In genomic region chr9:134591573-134591981, GRCh38 we compare ENCODE assay signal across 16 cellular contexts. TPM values are rescaled to one million over a fixed set of nuclear protein-coding genes. Genes with fewer than 3 reads are reported as not detected.
DNase-seq lines count a peak whose midpoint lies in the region; ATAC-seq, FAIRE-seq and TF ChIP-seq lines count a peak whose summit lies in the region.
"Had no signal": no experiment of that assay in that cellular context is flagged by ENCODE, and none has a peak within 500 bp of the region (broad histone marks: within the 10 kb centered on the region; RNA-seq: fewer than 3 reads in every experiment).

No MANE protein-coding gene starts in this region.

- FAIRE-seq in A549 (lab: Jason Lieb, UNC) = no peak

- no peak for TF ChIP-seq EP300 in A549 (IDR thresholded peaks at IDR 0.05)
- no peak for TF ChIP-seq EP300 in esophagus muscularis mucosa (IDR thresholded peaks at IDR 0.05)

- H3K36me3 ChIP-seq in esophagus muscularis mucosa = no peaks in the 10 kb centered on the region
- H3K36me3 ChIP-seq: lower lobe of right lung, thoracic aorta had no signal

- TF ChIP-seq POLR2A in A549 (IDR thresholded peaks at IDR 0.05; ENCODE audit: low read length) = no peak
- no peak for TF ChIP-seq POLR2A in esophagus muscularis mucosa (IDR thresholded peaks at IDR 0.05; ENCODE audit: low read depth)

- H3K27ac Mint-ChIP-seq in HFFc6 (peak overlapping the region; percentile 84), mesothelial cell of epicardium (peak overlapping the region; percentile 86)
- no peak overlapping the region for H3K27ac Mint-ChIP-seq in activated CD8-positive, alpha-beta T cell treated with anti-CD3 and anti-CD28 coated beads, Interleukin-2, amount 10 ng/mL, durations not matched to agents 7 days and 5 days
- H3K27ac Mint-ChIP-seq: activated CD4-positive, alpha-beta T cell treated with anti-CD3 and anti-CD28 coated beads, Interleukin-2, amount 10 ng/mL, durations not matched to agents 7 days and 5 days; B cell had no signal

- H3K27me3 ChIP-seq in esophagus muscularis mucosa = peaks cover 0 to 4% (median 0%) of the 10 kb centered on the region in 4 donors

- H3K36me3 Mint-ChIP-seq in HFFc6 (ENCODE audit: low read depth) (no peaks in the 10 kb centered on the region), mesothelial cell of epicardium (no peaks in the 10 kb centered on the region)
- no peaks in the 10 kb centered on the region for H3K36me3 Mint-ChIP-seq in activated CD8-positive, alpha-beta T cell treated with anti-CD3 and anti-CD28 coated beads, Interleukin-2, amount 10 ng/mL, durations not matched to agents 7 days and 5 days (ENCODE audit: low read depth)

- peak overlapping the region; percentile 60; the same call in 2 of the 3 replicates for H3K4me2 ChIP-seq in A549

- no peaks in the 10 kb centered on the region for H3K9me3 ChIP-seq in A549
- H3K9me3 ChIP-seq in esophagus muscularis mucosa = no peaks in the 10 kb centered on the region
- H3K9me3 ChIP-seq: lower lobe of right lung, thoracic aorta had no signal

- peaks cover 38% of the 10 kb centered on the region for H3K4me1 Mint-ChIP-seq in HFFc6 (ENCODE audit: low read depth)
- H3K4me1 Mint-ChIP-seq in mesothelial cell of epicardium = peaks cover 41% of the 10 kb centered on the region
- H3K4me1 Mint-ChIP-seq in activated CD8-positive, alpha-beta T cell treated with anti-CD3 and anti-CD28 coated beads, Interleukin-2, amount 10 ng/mL, durations not matched to agents 7 days and 5 days (ENCODE audit: low read depth) = no peaks in the 10 kb centered on the region
- H3K4me1 Mint-ChIP-seq: activated CD4-positive, alpha-beta T cell treated with anti-CD3 and anti-CD28 coated beads, Interleukin-2, amount 10 ng/mL, durations not matched to agents 7 days and 5 days; B cell had no signal

- intact Hi-C loops in esophagus muscularis mucosa (cut with DNase I) = no loop called here

- ATAC-seq in A549 = no peak
- ATAC-seq in HG03571 (IDR thresholded peaks at IDR 0.05; ENCODE audit: unreplicated experiment) = no peak
- no peak for ATAC-seq in activated CD8-positive, alpha-beta T cell treated with anti-CD3 and anti-CD28 coated beads, Interleukin-2, amount 10 ng/mL, durations not matched to agents 7 days and 5 days
- ATAC-seq in omental fat pad (ENCODE audit: low FRiP score) = no peak

- no peaks in the 10 kb centered on the region; the same call in 1 of the 2 replicates for H3K27me3 Mint-ChIP-seq in HFFc6 (ENCODE audit: insufficient read depth)
- H3K27me3 Mint-ChIP-seq in mesothelial cell of epicardium (ENCODE audit: low read depth) = no peaks in the 10 kb centered on the region
- no peaks in the 10 kb centered on the region for H3K27me3 Mint-ChIP-seq in activated CD8-positive, alpha-beta T cell treated with anti-CD3 and anti-CD28 coated beads, Interleukin-2, amount 10 ng/mL, durations not matched to agents 7 days and 5 days (ENCODE audit: low read depth)
- H3K27me3 Mint-ChIP-seq: activated CD4-positive, alpha-beta T cell treated with anti-CD3 and anti-CD28 coated beads, Interleukin-2, amount 10 ng/mL, durations not matched to agents 7 days and 5 days had no signal

- H3K4me3 Mint-ChIP-seq in HFFc6 = peak overlapping the region; percentile 67
- no peak overlapping the region for H3K4me3 Mint-ChIP-seq in mesothelial cell of epicardium
- no peak overlapping the region for H3K4me3 Mint-ChIP-seq in activated CD8-positive, alpha-beta T cell treated with anti-CD3 and anti-CD28 coated beads, Interleukin-2, amount 10 ng/mL, durations not matched to agents 7 days and 5 days
- H3K4me3 Mint-ChIP-seq: activated CD4-positive, alpha-beta T cell treated with anti-CD3 and anti-CD28 coated beads, Interleukin-2, amount 10 ng/mL, durations not matched to agents 7 days and 5 days; B cell had no signal

- peak overlapping the region; percentile 75 to 89 for H3K27ac ChIP-seq in A549
- H3K27ac ChIP-seq in esophagus muscularis mucosa (replicated peaks in 1 of 4) = peak overlapping the region; percentile 35 to 55 (median 44)

- CTCF ChIA-PET in A549 (lab: Yijun Ruan, JAX) = no interaction called here
- CTCF ChIA-PET in activated CD8-positive, alpha-beta T cell treated with anti-CD3 and anti-CD28 coated beads, Interleukin-2, amount 10 ng/mL, durations not matched to agents 7 days and 5 days (lab: Charles Lee) = no interaction called here

- WGBS in A549 (ENCODE audit: missing lambda C conversion rate) = 90% methylated on average over 5 of the region's 5 CpGs
- WGBS in esophagus muscularis mucosa = 80% methylated on average over 5 of the region's 5 CpGs

- DNase-seq in A549 (ENCODE audit: low read depth in 1 of 2, low spot score in 1 of 2) (no peak), HFFc6 (peak; percentile 45), esophagus muscularis mucosa (ENCODE audit: extremely low spot score) (peak; percentile 78), mesothelial cell of epicardium (ENCODE audit: low spot score in 2 of 2, unreplicated experiment in 2 of 2) (no peak), omental fat pad (ENCODE audit: low spot score) (no peak)
- no peak for DNase-seq in activated CD8-positive, alpha-beta T cell treated with anti-CD3 and anti-CD28 coated beads, Interleukin-2, amount 10 ng/mL, durations not matched to agents 7 days and 5 days
- DNase-seq in effector CD8-positive, alpha-beta T cell (lab: John Stamatoyannopoulos, UW) = no peak
- DNase-seq: activated CD4-positive, alpha-beta T cell treated with anti-CD3 and anti-CD28 coated beads, Interleukin-2, amount 10 ng/mL, durations not matched to agents 7 days and 5 days; activated gamma-delta T cell; GF-D8; lower lobe of right lung; NK-92 treated with Interleukin-12 subunit alpha and Interleukin-12 subunit beta, amount 100 ng/mL, for 24 hours; T-helper 1 cell had no signal

- H3K4me3 ChIP-seq in A549 = no peak overlapping the region
- no peak overlapping the region for H3K4me3 ChIP-seq in esophagus muscularis mucosa
- H3K4me3 ChIP-seq: lower lobe of right lung had no signal

- no peak for TF ChIP-seq RAD21 in A549 (conservative IDR thresholded peaks at IDR 0.05 in 1 of 2, IDR thresholded peaks at IDR 0.05 in 1 of 2)

- TF ChIP-seq CTCF in A549 (IDR thresholded peaks at IDR 0.05) = no peak
- TF ChIP-seq CTCF in HFFc6 (IDR thresholded peaks at IDR 0.05) = no peak; the same call in 1 of the 2 replicates
- TF ChIP-seq CTCF in esophagus muscularis mucosa (IDR thresholded peaks at IDR 0.05) = no peak
- no peak for TF ChIP-seq CTCF in mesothelial cell of epicardium (IDR thresholded peaks at IDR 0.05; ENCODE audit: unreplicated experiment)
- no peak for TF ChIP-seq CTCF in omental fat pad (IDR thresholded peaks at IDR 0.05)

- peaks cover 35% of the 10 kb centered on the region for H3K4me1 ChIP-seq in A549
- peaks cover 0 to 17% (median 5%) of the 10 kb centered on the region in 4 donors for H3K4me1 ChIP-seq in esophagus muscularis mucosa
- H3K4me1 ChIP-seq: lower lobe of right lung had no signal

- POLR2A ChIA-PET in A549 (lab: Yijun Ruan, JAX) = no interaction called here
- POLR2A ChIA-PET in activated CD8-positive, alpha-beta T cell treated with anti-CD3 and anti-CD28 coated beads, Interleukin-2, amount 10 ng/mL, durations not matched to agents 7 days and 5 days (lab: Charles Lee) = no interaction called here

- no peaks in the 10 kb centered on the region for H3K9me3 Mint-ChIP-seq in HFFc6
- H3K9me3 Mint-ChIP-seq in mesothelial cell of epicardium = no peaks in the 10 kb centered on the region
- no peaks in the 10 kb centered on the region for H3K9me3 Mint-ChIP-seq in activated CD8-positive, alpha-beta T cell treated with anti-CD3 and anti-CD28 coated beads, Interleukin-2, amount 10 ng/mL, durations not matched to agents 7 days and 5 days (ENCODE audit: insufficient read depth)
- H3K9me3 Mint-ChIP-seq: activated CD4-positive, alpha-beta T cell treated with anti-CD3 and anti-CD28 coated beads, Interleukin-2, amount 10 ng/mL, durations not matched to agents 7 days and 5 days had no signal

TF ChIP-seq in A549, 52 proteins besides CTCF, POLR2A, EP300 and RAD21:
- no peak for TF ChIP-seq SMC3 (IDR thresholded peaks at IDR 0.05)
- no peak for TF ChIP-seq FOSL2 (IDR thresholded peaks at IDR 0.05)
- no peak for TF ChIP-seq FOSL2 (CRISPR knock-in tag; IDR thresholded peaks at IDR 0.05)
- no peak for TF ChIP-seq ZNF302 (CRISPR knock-in tag; IDR thresholded peaks at IDR 0.05)
- no peak for TF ChIP-seq PHF8 (IDR thresholded peaks at IDR 0.05; ENCODE audit: borderline replicate concordance, low read depth)
- no peak for TF ChIP-seq CBX2 (IDR thresholded peaks at IDR 0.05; ENCODE audit: borderline replicate concordance, low read depth)
- no peak for TF ChIP-seq ATOH8 (CRISPR knock-in tag; IDR thresholded peaks at IDR 0.05; ENCODE audit: low read depth)
- TF ChIP-seq KDM1A (IDR thresholded peaks at IDR 0.05; ENCODE audit: low read depth) = no peak
- TF ChIP-seq GATA3 (IDR thresholded peaks at IDR 0.05; ENCODE audit: borderline replicate concordance) = no peak
- no peak for TF ChIP-seq RARB (CRISPR knock-in tag; IDR thresholded peaks at IDR 0.05)
- TF ChIP-seq USF2 (IDR thresholded peaks at IDR 0.05) = no peak
- TF ChIP-seq ZC3H11A (IDR thresholded peaks at IDR 0.05) = no peak

RNA-seq across cellular contexts. Expression of gene COL5A1, which starts 50.0 kb away (rescaled TPM):
- polyA plus RNA-seq in A549 (2011; rRNA removed) (15.2 and 16.1 TPM in 2 replicates), A549 (2017; fragmentation: RNase III; extraction: RNeasy Plus Mini Kit Qiagen cat#74134 plus additional on column Dnase treatment) (50.7 to 72.3 TPM (median 67.5 TPM) in 3 replicates)
- polyA plus RNA-seq in A549 (2012; cell fraction: cytosol; rRNA removed) = 19.4 and 22.8 TPM in 2 replicates
- 109 and 117 TPM in 2 replicates for polyA plus RNA-seq in A549 (2012; cell fraction: nucleus; rRNA removed)
- polyA minus RNA-seq in A549 (2011; rRNA and poly(A)+ RNA removed) = 18.7 and 27.1 TPM in 2 replicates
- 100 to 1,000 TPM; 196 to 308 (median 225) TPM for total RNA-seq in HFFc6 (2021; fragmentation: NEBNext Ultra II Directional; extraction: Animal tissue kit (Norgen Biotek cat#: 25700))
- total RNA-seq in esophagus muscularis mucosa (10 to 100 TPM; 36.0 to 89.5 (median 56.4) TPM), mesothelial cell of epicardium (549 to 605 TPM (median 596 TPM) in 3 replicates), omental fat pad (10 to 100 TPM; 13.3 to 55.0 (median 27.0) TPM)
- under 1 TPM; 0.05 to 0.08 TPM for total RNA-seq in activated CD8-positive, alpha-beta T cell treated with anti-CD3 and anti-CD28 coated beads, Interleukin-2, amount 10 ng/mL, durations not matched to agents 7 days and 5 days
- total RNA-seq: B cell had no signal

Comparison
In these comparisons a context has a peak if more than half of its experiments do, and no peak if none do; other contexts are left out.
1. DNase-seq: peak in HFFc6 (single experiment) and esophagus muscularis mucosa (single experiment); none in A549 (0 of 2), mesothelial cell of epicardium (0 of 2), activated CD8-positive, alpha-beta T cell treated with anti-CD3 and anti-CD28 coated beads, Interleukin-2, amount 10 ng/mL, durations not matched to agents 7 days and 5 days (single experiment), effector CD8-positive, alpha-beta T cell (single experiment) and omental fat pad (single experiment).
2. RNA of gene COL5A1, which starts 50.0 kb away (total RNA-seq): 549 to 605 TPM in mesothelial cell of epicardium, 196 to 308 TPM in HFFc6, 36.0 to 89.5 TPM in esophagus muscularis mucosa and 13.3 to 55.0 TPM in omental fat pad; 0.05 to 0.08 TPM in activated CD8-positive, alpha-beta T cell treated with anti-CD3 and anti-CD28 coated beads, Interleukin-2, amount 10 ng/mL, durations not matched to agents 7 days and 5 days; every median in the first group is over 10 times any median in the second.